In genomic region chr6:113648698-113649097, GRCh38 we compare ENCODE assay signal across 20 cellular contexts.
DNase-seq lines count a peak whose midpoint lies in the region; ATAC-seq and TF ChIP-seq lines count a peak whose summit lies in the region.
"Had no signal": no experiment of that assay in that cellular context is flagged by ENCODE, and none has a peak within 500 bp of the region (broad histone marks: within the 10 kb centered on the region; RNA-seq: fewer than 3 reads in every experiment).

No MANE protein-coding gene starts in this region.

- H3K4me1 ChIP-seq in foreskin keratinocyte, result peaks cover 34% of the 10 kb centered on the region

- peaks cover 93% of the 10 kb centered on the region for H3K4me1 Mint-ChIP-seq in activated B cell treated with CpG ODN at 0.5 μM for 24 hours
- H3K4me1 Mint-ChIP-seq in stimulated activated naive B cell treated with anti-CD40 and anti-IgM and Interleukin-4, amounts not matched to agents 10 μg/mL and 1 μg/mL and 100 μg/mL, for 72 hours, result peaks cover 46 to 73% of the 10 kb centered on the region in 2 donors
- H3K4me1 Mint-ChIP-seq: activated naive CD4-positive, alpha-beta T cell treated with anti-CD3 and anti-CD28 coated beads, Interleukin-2, amount 50 U/mL, for 24 hours had no signal

- TF ChIP-seq CTCF in GM06990 (IDR thresholded peaks at IDR 0.05; ENCODE audit: insufficient read depth, low read length, poor library complexity, severe bottlenecking), result no peak
- TF ChIP-seq CTCF in activated B cell treated with CpG ODN at 0.5 μM for 24 hours (IDR thresholded peaks at IDR 0.05), result no peak
- TF ChIP-seq CTCF in foreskin keratinocyte (conservative IDR thresholded peaks at IDR 0.05), result no peak

- peak overlapping the region; percentile 68 for H3K27ac Mint-ChIP-seq in activated B cell treated with CpG ODN at 0.5 μM for 24 hours
- H3K27ac Mint-ChIP-seq in stimulated activated naive B cell treated with anti-CD40 and anti-IgM and Interleukin-4, amounts not matched to agents 10 μg/mL and 1 μg/mL and 100 μg/mL, for 72 hours, result peak overlapping the region; percentile 75
- H3K27ac Mint-ChIP-seq: activated naive CD4-positive, alpha-beta T cell treated with anti-CD3 and anti-CD28 coated beads, Interleukin-2, amount 50 U/mL, for 24 hours; effector memory CD8-positive, alpha-beta T cell had no signal

- H3K9me3 Mint-ChIP-seq in activated B cell treated with CpG ODN at 0.5 μM for 24 hours, result peaks cover 4% of the 10 kb centered on the region
- peaks cover 4 to 5% of the 10 kb centered on the region in 2 donors for H3K9me3 Mint-ChIP-seq in stimulated activated naive B cell treated with anti-CD40 and anti-IgM and Interleukin-4, amounts not matched to agents 10 μg/mL and 1 μg/mL and 100 μg/mL, for 72 hours
- H3K9me3 Mint-ChIP-seq: activated naive CD4-positive, alpha-beta T cell treated with anti-CD3 and anti-CD28 coated beads, Interleukin-2, amount 50 U/mL, for 24 hours; effector memory CD8-positive, alpha-beta T cell had no signal

- no peak for ATAC-seq in activated B cell treated with CpG ODN at 0.5 μM for 24 hours (ENCODE audit: low read depth)
- no peak for ATAC-seq in foreskin keratinocyte
- ATAC-seq in stimulated activated naive B cell treated with anti-CD40 and anti-IgM and Interleukin-4, amounts not matched to agents 10 μg/mL and 1 μg/mL and 100 μg/mL, for 72 hours (replicated peaks), result no peak
- ATAC-seq: effector memory CD8-positive, alpha-beta T cell had no signal

- no peaks in the 10 kb centered on the region for H3K36me3 Mint-ChIP-seq in activated B cell treated with CpG ODN at 0.5 μM for 24 hours (ENCODE audit: low read depth)
- peaks cover 0 to 5% of the 10 kb centered on the region in 2 donors for H3K36me3 Mint-ChIP-seq in stimulated activated naive B cell treated with anti-CD40 and anti-IgM and Interleukin-4, amounts not matched to agents 10 μg/mL and 1 μg/mL and 100 μg/mL, for 72 hours
- H3K36me3 Mint-ChIP-seq: activated naive CD4-positive, alpha-beta T cell treated with anti-CD3 and anti-CD28 coated beads, Interleukin-2, amount 50 U/mL, for 24 hours had no signal

- no peaks in the 10 kb centered on the region for H3K27me3 Mint-ChIP-seq in activated B cell treated with CpG ODN at 0.5 μM for 24 hours
- H3K27me3 Mint-ChIP-seq in stimulated activated naive B cell treated with anti-CD40 and anti-IgM and Interleukin-4, amounts not matched to agents 10 μg/mL and 1 μg/mL and 100 μg/mL, for 72 hours, result no peaks in the 10 kb centered on the region
- H3K27me3 Mint-ChIP-seq: activated naive CD4-positive, alpha-beta T cell treated with anti-CD3 and anti-CD28 coated beads, Interleukin-2, amount 50 U/mL, for 24 hours had no signal

- DNase-seq in GM06990 (ENCODE audit: extremely low read depth, insufficient read length), result no peak
- DNase-seq in activated B cell treated with CpG ODN at 0.5 μM for 24 hours, result no peak
- DNase-seq in foreskin keratinocyte, result no peak
- DNase-seq in stimulated activated naive B cell treated with anti-CD40 and anti-IgM and Interleukin-4, amounts not matched to agents 10 μg/mL and 1 μg/mL and 100 μg/mL, for 72 hours, result no peak
- DNase-seq in posterior cingulate gyrus, result no peak
- no peak for DNase-seq in middle frontal gyrus (ENCODE audit: extremely low spot score, low spot score)
- DNase-seq in NCI-H1417 (lab: John Stamatoyannopoulos, UW), result no peak
- DNase-seq in putamen (ENCODE audit: low spot score), result no peak
- DNase-seq: activated CD4-positive, alpha-beta T cell treated with anti-CD3 and anti-CD28 coated beads for 4 hours; aorta; effector memory CD8-positive, alpha-beta T cell; head of caudate nucleus; Karpas-422; NCI-H1092 treated with DMSO at 0.1 percent for 48 hours; NCI-H510A treated with DMSO at 0.1 percent for 48 hours; stimulated activated CD4-positive, alpha-beta T cell treated with anti-CD3 and anti-CD28 coated beads, Interleukin-12 subunit alpha, Interleukin-12 subunit beta, amount 100 ng/mL, for 4 hours; stimulated activated CD8-positive, alpha-beta memory T cell treated with anti-CD3 and anti-CD28 coated beads, Interleukin-4, amount 100 ng/mL, for 48 hours had no signal

- peak overlapping the region; percentile 59 for H3K4me3 ChIP-seq in GM06990 (replicated peaks; ENCODE audit: low read depth, low read length)
- H3K4me3 ChIP-seq: HAP-1, mucosa of descending colon had no signal

- POLR2A ChIA-PET in activated B cell treated with CpG ODN at 0.5 μM for 24 hours (lab: Charles Lee), result interaction anchor here (0.6 to 1.1 kb wide), 2 partner anchors 18 to 209 kb away, joined by 3 to 4 read pairs; no protein-coding TSS in a partner anchor

- CTCF ChIA-PET in activated B cell treated with CpG ODN at 0.5 μM for 24 hours (lab: Charles Lee), result no interaction called here

- intact Hi-C loops in activated B cell treated with CpG ODN at 0.5 μM for 24 hours (cut with micrococcal nuclease) (no loop called here), posterior cingulate gyrus (cut with DNase I) (no loop called here)

- H3K27me3 ChIP-seq in GM06990 (replicated peaks; ENCODE audit: control insufficient read depth, insufficient read depth, low read length), result no peaks in the 10 kb centered on the region
- peaks cover under 1% of the 10 kb centered on the region for H3K27me3 ChIP-seq in foreskin keratinocyte

- peak overlapping the region; percentile 54 for H3K27ac ChIP-seq in foreskin keratinocyte

- peak overlapping the region; percentile 65 for H3K4me3 Mint-ChIP-seq in activated B cell treated with CpG ODN at 0.5 μM for 24 hours
- H3K4me3 Mint-ChIP-seq in stimulated activated naive B cell treated with anti-CD40 and anti-IgM and Interleukin-4, amounts not matched to agents 10 μg/mL and 1 μg/mL and 100 μg/mL, for 72 hours, result peak overlapping the region in 1 of 2 donors; percentile 25
- H3K4me3 Mint-ChIP-seq: activated naive CD4-positive, alpha-beta T cell treated with anti-CD3 and anti-CD28 coated beads, Interleukin-2, amount 50 U/mL, for 24 hours; effector memory CD8-positive, alpha-beta T cell had no signal

- H3K36me3 ChIP-seq in GM06990 (ENCODE audit: control insufficient read depth, insufficient read depth, low read length), result no peaks in the 10 kb centered on the region
- H3K36me3 ChIP-seq: HAP-1 had no signal
